Comparison of ENCODE assay signal across 10 cellular contexts in the genomic region with DNA sequence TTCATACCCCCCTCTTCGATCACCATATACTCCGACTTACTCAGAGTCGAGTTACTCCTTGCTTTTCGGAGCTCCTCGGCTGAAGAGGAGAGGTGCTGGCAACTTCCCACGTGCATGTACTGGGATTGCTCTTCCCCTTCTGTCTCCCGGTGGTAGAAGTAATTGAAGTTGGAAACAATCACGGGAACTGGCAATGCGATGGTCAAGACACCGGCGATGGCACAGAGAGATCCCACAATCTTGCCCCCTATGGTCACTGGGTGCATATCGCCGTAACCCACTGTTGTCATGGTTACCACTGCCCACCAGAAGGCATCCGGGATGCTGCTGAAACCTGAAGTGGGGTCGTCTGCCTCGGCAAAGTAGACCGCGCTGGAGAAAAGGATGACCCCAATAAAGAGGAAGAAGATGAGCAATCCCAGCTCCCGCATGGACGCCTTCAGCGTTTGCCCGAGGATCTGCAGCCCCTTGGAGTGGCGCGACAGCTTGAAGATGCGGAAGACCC. TPM values are rescaled to one million over a fixed set of nuclear protein-coding genes. Genes with fewer than 3 reads are reported as not detected.
DNase-seq lines count a peak whose midpoint lies in the region; ATAC-seq and TF ChIP-seq lines count a peak whose summit lies in the region.
"Had no signal": no experiment of that assay in that cellular context is flagged by ENCODE, and none has a peak within 500 bp of the region (broad histone marks: within the 10 kb centered on the region; RNA-seq: fewer than 3 reads in every experiment).

No MANE protein-coding gene starts in this region.

- H3K36me3 Mint-ChIP-seq in CD14-positive monocyte, result no peaks in the 10 kb centered on the region

- DNase-seq in CD14-positive monocyte (ENCODE audit: low spot score), result no peak
- DNase-seq in Jurkat, Clone E6-1 (ENCODE audit: low read depth, low spot score), result no peak
- peak; percentile 36 for DNase-seq in activated naive CD4-positive, alpha-beta T cell treated with Interleukin-2 at 50 U/mL for 16 hours
- no peak for DNase-seq in dermis blood vessel endothelial cell
- no peak for DNase-seq in germinal center (ENCODE audit: low spot score)

- no peaks in the 10 kb centered on the region for H3K9me3 ChIP-seq in muscle layer of duodenum (ENCODE audit: control insufficient read depth in 1 of 2, low read length in 2 of 2)
- H3K9me3 ChIP-seq: ovary had no signal

- intact Hi-C loops in CD14-positive monocyte (cut with micrococcal nuclease), result loop anchor here (5.0 to 10.0 kb wide), 2 partner anchors 41 to 92 kb away; no protein-coding TSS in a partner anchor

- peaks cover 30% of the 10 kb centered on the region for H3K27me3 ChIP-seq in muscle layer of duodenum (ENCODE audit: low read depth, low read length)
- H3K27me3 ChIP-seq: ovary had no signal

- H3K27ac Mint-ChIP-seq in CD14-positive monocyte, result peak overlapping the region; percentile 84 to 93 (median 90)

- peak overlapping the region; percentile 50 for H3K27ac ChIP-seq in muscle layer of duodenum (ENCODE audit: low read length)
- H3K27ac ChIP-seq: ovary had no signal

- no peak for TF ChIP-seq CTCF in CD14-positive monocyte (IDR thresholded peaks at IDR 0.05)

- peaks cover 67% of the 10 kb centered on the region for H3K4me1 Mint-ChIP-seq in CD14-positive monocyte

- ATAC-seq in GM18867 (IDR thresholded peaks at IDR 0.05; ENCODE audit: unreplicated experiment) (no peak), GM21529 (IDR thresholded peaks at IDR 0.05; ENCODE audit: unreplicated experiment) (no peak)

- no peaks in the 10 kb centered on the region for H3K36me3 ChIP-seq in muscle layer of duodenum (ENCODE audit: control insufficient read depth in 1 of 2, insufficient read depth in 2 of 2, low read length in 2 of 2)
- H3K36me3 ChIP-seq: ovary had no signal

- peak overlapping the region; percentile 54 for H3K4me3 ChIP-seq in Jurkat, Clone E6-1 (ENCODE audit: low read length)
- H3K4me3 ChIP-seq in muscle layer of duodenum (ENCODE audit: low read depth in 1 of 2, low read length in 2 of 2), result peak overlapping the region; percentile 30 to 76

- peaks cover 2 to 16% (median 10%) of the 10 kb centered on the region in 3 donors for H3K27me3 Mint-ChIP-seq in CD14-positive monocyte (ENCODE audit: low read depth in 3 of 3)

- H3K4me3 Mint-ChIP-seq in CD14-positive monocyte, result peak overlapping the region; percentile 95 to 99

- H3K9me3 Mint-ChIP-seq in CD14-positive monocyte, result peaks cover 0 to 3% (median 0%) of the 10 kb centered on the region in 7 donors

- H3K4me1 ChIP-seq in muscle layer of duodenum (ENCODE audit: control insufficient read depth in 1 of 2, insufficient read depth in 2 of 2, low read length in 2 of 2), result peaks cover 0 to 15% of the 10 kb centered on the region in 2 donors

RNA-seq across cellular contexts. Expression of a gene that starts 1.5 kb away (rescaled TPM):
- polyA plus RNA-seq in CD14-positive monocyte, result 1 to 10 TPM; 5.6 to 7.7 TPM
- 9.2 TPM for polyA plus RNA-seq in Jurkat, Clone E6-1 (2012; ENCODE audit: insufficient read depth, insufficient read length)
- total RNA-seq in dermis blood vessel endothelial cell, result not detected in 2 replicates
- total RNA-seq: endothelial cell of umbilical vein had no signal
- polyA plus RNA-seq: endothelial cell of umbilical vein had no signal
